Comparison of ENCODE assay signal across 30 cellular contexts in genomic region chr7:156450473-156450872, GRCh38.
"Had no signal": no experiment of that assay in that cellular context is flagged by ENCODE, and none has a peak within 500 bp of the region (broad histone marks: within the 10 kb centered on the region; RNA-seq: fewer than 3 reads in every experiment).

No MANE protein-coding gene starts in this region.

- H3K4me3 ChIP-seq: neural progenitor cell, ovary, psoas muscle, right lobe of liver, sigmoid colon, suprapubic skin, testis, tibial artery, transverse colon, upper lobe of right lung, uterus had no signal

- H3K27me3 ChIP-seq: neural progenitor cell, ovary, right lobe of liver, sigmoid colon, suprapubic skin, testis, tibial artery, transverse colon, upper lobe of right lung, uterus had no signal

- DNase-seq: natural killer cell; occipital lobe; ovary; posterior cingulate gyrus; psoas muscle; right cardiac atrium; right lobe of liver; sigmoid colon; small intestine; stimulated activated CD4-positive, alpha-beta T cell treated with anti-CD3 and anti-CD28 coated beads, Interleukin-12 subunit alpha, Interleukin-12 subunit beta, amount 100 ng/mL, for 4 hours; stimulated activated CD4-positive, alpha-beta T cell treated with anti-CD3 and anti-CD28 coated beads, Interleukin-1b, Interleukin-23, amount 100 ng/mL, for 48 hours; stimulated activated CD4-positive, alpha-beta T cell treated with anti-CD3 and anti-CD28 coated beads, Interleukin-4, amount 100 ng/mL, for 1 hour; stimulated activated CD4-positive, alpha-beta T cell treated with anti-CD3 and anti-CD28 coated beads, Interleukin-4, amount 100 ng/mL, for 4 hours; stimulated activated CD8-positive, alpha-beta memory T cell treated with anti-CD3 and anti-CD28 coated beads, Interleukin-4, amount 100 ng/mL, for 48 hours; stimulated activated naive CD4-positive, alpha-beta T cell; stimulated activated naive CD8-positive, alpha-beta T cell treated with anti-CD3 and anti-CD28 coated beads, Interleukin-15, amount 100 ng/mL, for 72 hours; stimulated activated naive CD8-positive, alpha-beta T cell treated with anti-CD3 and anti-CD28 coated beads, Interleukin-15, Interleukin-2, amounts not matched to agents 100 U/mL and 50 U/mL, for 24 hours; substantia nigra; testis; tibial artery; transverse colon; upper lobe of right lung; uterus had no signal

- H3K4me3 Mint-ChIP-seq: natural killer cell; nephron; neural progenitor cell; stimulated activated memory B cell treated with anti-CD40 and anti-IgM and Interleukin-4, amounts not matched to agents 10 μg/mL and 1 μg/mL and 100 μg/mL, for 72 hours; stimulated activated naive CD8-positive, alpha-beta T cell treated with anti-CD3 and anti-CD28 coated beads, Interleukin-15, amount 100 ng/mL, for 72 hours; type B pancreatic cell had no signal

- H3K36me3 Mint-ChIP-seq: natural killer cell; neural progenitor cell; stimulated activated memory B cell treated with anti-CD40 and anti-IgM and Interleukin-4, amounts not matched to agents 10 μg/mL and 1 μg/mL and 100 μg/mL, for 72 hours; type B pancreatic cell had no signal

- H3K27ac ChIP-seq: neural progenitor cell, ovary, parathyroid adenoma, psoas muscle, right lobe of liver, sigmoid colon, suprapubic skin, testis, tibial artery, transverse colon, upper lobe of right lung, uterus had no signal

- H3K4me1 ChIP-seq: neural progenitor cell, parathyroid adenoma, psoas muscle, right lobe of liver, sigmoid colon, suprapubic skin, testis, tibial artery, transverse colon, upper lobe of right lung, uterus had no signal

- H3K9me3 ChIP-seq: ovary, psoas muscle, right lobe of liver, sigmoid colon, suprapubic skin, testis, tibial artery, transverse colon, upper lobe of right lung, uterus had no signal

- H3K9ac ChIP-seq: neural progenitor cell, parathyroid adenoma had no signal

- H3K9me3 Mint-ChIP-seq: natural killer cell; nephron; neural progenitor cell; stimulated activated memory B cell treated with anti-CD40 and anti-IgM and Interleukin-4, amounts not matched to agents 10 μg/mL and 1 μg/mL and 100 μg/mL, for 72 hours; stimulated activated naive CD8-positive, alpha-beta T cell treated with anti-CD3 and anti-CD28 coated beads, Interleukin-15, amount 100 ng/mL, for 72 hours; type B pancreatic cell had no signal

- H3K4me1 Mint-ChIP-seq: natural killer cell; nephron; neural progenitor cell; stimulated activated memory B cell treated with anti-CD40 and anti-IgM and Interleukin-4, amounts not matched to agents 10 μg/mL and 1 μg/mL and 100 μg/mL, for 72 hours; stimulated activated naive CD8-positive, alpha-beta T cell treated with anti-CD3 and anti-CD28 coated beads, Interleukin-15, amount 100 ng/mL, for 72 hours had no signal

- H3K27ac Mint-ChIP-seq: natural killer cell; nephron; neural progenitor cell; progenitor cell of endocrine pancreas; stimulated activated memory B cell treated with anti-CD40 and anti-IgM and Interleukin-4, amounts not matched to agents 10 μg/mL and 1 μg/mL and 100 μg/mL, for 72 hours; stimulated activated naive CD8-positive, alpha-beta T cell treated with anti-CD3 and anti-CD28 coated beads, Interleukin-15, amount 100 ng/mL, for 72 hours; type B pancreatic cell had no signal

- H3K36me3 ChIP-seq: neural progenitor cell, ovary, right lobe of liver, sigmoid colon, suprapubic skin, tibial artery, transverse colon, upper lobe of right lung, uterus had no signal
